ENCODE assay signal across 33 cellular contexts in genomic region chr1:78184460-78185072, GRCh38.
A peak's percentile ranks its signal among the peaks of the same experiment; 100 is the strongest.
DNase-seq lines count a peak whose midpoint lies in the region; ATAC-seq, FAIRE-seq and TF ChIP-seq lines count a peak whose summit lies in the region.
"Had no signal": no experiment of that assay in that cellular context is flagged by ENCODE, and none has a peak within 500 bp of the region (broad histone marks: within the 10 kb centered on the region; RNA-seq: fewer than 3 reads in every experiment).

No MANE protein-coding gene starts in this region.

- FAIRE-seq in HTR-8/SVneo (lab: Jason Lieb, UNC): no peak
- FAIRE-seq: astrocyte, colon, HepG2 had no signal

- no peaks in the 10 kb centered on the region for H3K4me1 Mint-ChIP-seq in activated naive CD4-positive, alpha-beta T cell treated with anti-CD3 and anti-CD28 coated beads, Interleukin-2, amount 10 ng/mL, durations not matched to agents 7 days and 5 days
- H3K4me1 Mint-ChIP-seq: GM23338; nephron progenitor cell; stimulated activated naive B cell treated with anti-CD40 and anti-IgM and Interleukin-4, amounts not matched to agents 10 μg/mL and 1 μg/mL and 100 μg/mL, for 72 hours; T-helper 17 cell had no signal

- H3K4me3 Mint-ChIP-seq in activated naive CD4-positive, alpha-beta T cell treated with anti-CD3 and anti-CD28 coated beads, Interleukin-2, amount 10 ng/mL, durations not matched to agents 7 days and 5 days: no peak overlapping the region
- H3K4me3 Mint-ChIP-seq: GM23338; nephron progenitor cell; stimulated activated naive B cell treated with anti-CD40 and anti-IgM and Interleukin-4, amounts not matched to agents 10 μg/mL and 1 μg/mL and 100 μg/mL, for 72 hours; T-helper 17 cell had no signal

- DNase-seq in erythroblast (lab: John Stamatoyannopoulos, UW): no peak
- DNase-seq in HTR-8/SVneo (ENCODE audit: insufficient read length, low spot score): no peak
- no peak for DNase-seq in activated naive CD4-positive, alpha-beta T cell treated with anti-CD3 and anti-CD28 coated beads, Interleukin-2, amount 10 ng/mL, durations not matched to agents 7 days and 5 days
- DNase-seq in HT-29 (ENCODE audit: low spot score): no peak
- DNase-seq: 8988T; activated CD4-positive, alpha-beta T cell treated with anti-CD3 and anti-CD28 coated beads, Interleukin-2, amount 50 U/mL, for 48 hours; activated gamma-delta T cell treated with Interleukin-2 at 50 U/mL for 16 hours; activated T-cell treated with anti-CD3 and anti-CD28 coated beads, Interleukin-2, amount 50 U/mL, for 48 hours; C1 segment of cervical spinal cord; COR-L47; DMS53; effector CD4-positive, alpha-beta T cell; hippocampal formation; Karpas-422; mesenchymal stem cell; NCI-H2081; NCI-H2227 treated with DMSO at 0.1 percent for 48 hours; NCI-H526 treated with DMSO at 0.1 percent for 48 hours; nephron progenitor cell; Right ventricle myocardium superior; stimulated activated naive B cell treated with anti-CD40 and anti-IgM and Interleukin-4, amounts not matched to agents 10 μg/mL and 1 μg/mL and 100 μg/mL, for 72 hours; T-helper 17 cell; upper lobe of right lung had no signal

- no peaks in the 10 kb centered on the region for H3K27me3 Mint-ChIP-seq in activated naive CD4-positive, alpha-beta T cell treated with anti-CD3 and anti-CD28 coated beads, Interleukin-2, amount 10 ng/mL, durations not matched to agents 7 days and 5 days
- H3K27me3 Mint-ChIP-seq: stimulated activated naive B cell treated with anti-CD40 and anti-IgM and Interleukin-4, amounts not matched to agents 10 μg/mL and 1 μg/mL and 100 μg/mL, for 72 hours had no signal

- no peak for TF ChIP-seq POLR2A in erythroblast (IDR thresholded peaks at IDR 0.05; ENCODE audit: low read length)

- CTCF ChIA-PET in activated naive CD4-positive, alpha-beta T cell treated with anti-CD3 and anti-CD28 coated beads, Interleukin-2, amount 10 ng/mL, durations not matched to agents 7 days and 5 days (lab: Charles Lee): no interaction called here

- no peaks in the 10 kb centered on the region for H3K9me3 Mint-ChIP-seq in activated naive CD4-positive, alpha-beta T cell treated with anti-CD3 and anti-CD28 coated beads, Interleukin-2, amount 10 ng/mL, durations not matched to agents 7 days and 5 days
- H3K9me3 Mint-ChIP-seq: GM23338 had no signal

- no peaks in the 10 kb centered on the region for H3K36me3 Mint-ChIP-seq in activated naive CD4-positive, alpha-beta T cell treated with anti-CD3 and anti-CD28 coated beads, Interleukin-2, amount 10 ng/mL, durations not matched to agents 7 days and 5 days
- H3K36me3 Mint-ChIP-seq: stimulated activated naive B cell treated with anti-CD40 and anti-IgM and Interleukin-4, amounts not matched to agents 10 μg/mL and 1 μg/mL and 100 μg/mL, for 72 hours had no signal

- no peak overlapping the region for H3K27ac Mint-ChIP-seq in activated naive CD4-positive, alpha-beta T cell treated with anti-CD3 and anti-CD28 coated beads, Interleukin-2, amount 10 ng/mL, durations not matched to agents 7 days and 5 days
- H3K27ac Mint-ChIP-seq: GM23338; nephron progenitor cell; stimulated activated naive B cell treated with anti-CD40 and anti-IgM and Interleukin-4, amounts not matched to agents 10 μg/mL and 1 μg/mL and 100 μg/mL, for 72 hours; T-helper 17 cell had no signal

- ATAC-seq in GM18499 (IDR thresholded peaks at IDR 0.05; ENCODE audit: insufficient read depth, unreplicated experiment) (peak; percentile 65), GM19395 (IDR thresholded peaks at IDR 0.05; ENCODE audit: unreplicated experiment) (peak; percentile 86), HG02852 (IDR thresholded peaks at IDR 0.05; ENCODE audit: unreplicated experiment) (peak; percentile 93), HG03558 (IDR thresholded peaks at IDR 0.05; ENCODE audit: extremely low read depth, unreplicated experiment) (peak; percentile 72)
- ATAC-seq: activated CD4-positive, CD25-positive, alpha-beta regulatory T cell treated with anti-CD3 and anti-CD28 coated beads, Interleukin-2, amount 50 U/mL, for 24 hours; GM23338; HepG2; Panc1; stimulated activated naive B cell treated with anti-CD40 and anti-IgM and Interleukin-4, amounts not matched to agents 10 μg/mL and 1 μg/mL and 100 μg/mL, for 72 hours; T-helper 17 cell; upper lobe of right lung had no signal
